Comparison of ENCODE assay signal across 21 cellular contexts in the genomic region with DNA sequence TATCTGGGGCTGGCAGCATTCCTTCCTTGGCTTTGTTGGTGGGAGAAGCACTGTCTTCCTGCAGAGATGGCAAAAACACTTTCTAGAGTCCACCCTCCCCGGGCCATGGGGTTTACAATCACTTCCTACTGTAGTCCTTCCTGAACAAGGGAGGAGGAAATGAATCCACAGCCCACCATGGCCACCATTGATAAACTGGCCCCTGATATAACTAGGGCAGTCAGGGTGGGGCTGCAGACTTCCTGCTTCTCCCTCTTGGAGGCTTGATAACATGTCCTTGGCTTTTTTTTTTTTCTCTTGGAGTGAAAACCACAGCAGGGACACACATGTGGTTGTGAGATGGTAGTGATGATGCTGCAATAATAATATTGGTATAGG.
A peak's percentile ranks its signal among the peaks of the same experiment; 100 is the strongest.
DNase-seq lines count a peak whose midpoint lies in the region; ATAC-seq and TF ChIP-seq lines count a peak whose summit lies in the region.
"Had no signal": no experiment of that assay in that cellular context is flagged by ENCODE, and none has a peak within 500 bp of the region (broad histone marks: within the 10 kb centered on the region; RNA-seq: fewer than 3 reads in every experiment).

No MANE protein-coding gene starts in this region.

- peaks cover 64% of the 10 kb centered on the region for H3K4me1 Mint-ChIP-seq in endothelial cell (ENCODE audit: unreplicated experiment)
- H3K4me1 Mint-ChIP-seq: activated naive CD8-positive, alpha-beta T cell treated with anti-CD3 and anti-CD28 coated beads, Interleukin-2, amount 50 U/mL, for 24 hours; stimulated activated effector memory CD8-positive, alpha-beta T cell treated with anti-CD3 and anti-CD28 coated beads, Interleukin-12 subunit alpha, Interleukin-12 subunit beta, amount 100 ng/mL, for 72 hours had no signal

- H3K4me2 ChIP-seq in smooth muscle cell: peak overlapping the region; percentile 44
- H3K4me2 ChIP-seq: hepatocyte had no signal

- H3K79me2 ChIP-seq in smooth muscle cell (ENCODE audit: low read depth): no peaks in the 10 kb centered on the region
- H3K79me2 ChIP-seq: hepatocyte had no signal

- ATAC-seq in left lobe of liver: peak; percentile 51
- ATAC-seq: activated CD4-positive, CD25-positive, alpha-beta regulatory T cell treated with anti-CD3 and anti-CD28 coated beads, Interleukin-2, amount 50 U/mL, for 24 hours; activated CD8-positive, alpha-beta T cell treated with anti-CD3 and anti-CD28 coated beads for 36 hours; activated naive CD8-positive, alpha-beta T cell treated with anti-CD3 and anti-CD28 coated beads, Interleukin-2, amount 50 U/mL, for 24 hours; stimulated activated effector memory CD8-positive, alpha-beta T cell treated with anti-CD3 and anti-CD28 coated beads, Interleukin-12 subunit alpha, Interleukin-12 subunit beta, amount 100 ng/mL, for 72 hours had no signal

- H3K27me3 Mint-ChIP-seq in endothelial cell (ENCODE audit: unreplicated experiment): no peaks in the 10 kb centered on the region
- H3K27me3 Mint-ChIP-seq: activated CD8-positive, alpha-beta T cell treated with anti-CD3 and anti-CD28 coated beads for 36 hours; activated naive CD8-positive, alpha-beta T cell treated with anti-CD3 and anti-CD28 coated beads, Interleukin-2, amount 50 U/mL, for 24 hours had no signal

- H2AFZ ChIP-seq in smooth muscle cell (ENCODE audit: low read depth): peak overlapping the region; percentile 6
- H2AFZ ChIP-seq: hepatocyte had no signal

- no peak for TF ChIP-seq CTCF in endothelial cell (IDR thresholded peaks at IDR 0.05; ENCODE audit: unreplicated experiment)
- no peak for TF ChIP-seq CTCF in smooth muscle cell (IDR thresholded peaks at IDR 0.05; ENCODE audit: borderline replicate concordance, insufficient read depth, poor library complexity, severe bottlenecking)

- H3F3A ChIP-seq in smooth muscle cell (ENCODE audit: low read depth): peaks cover 5% of the 10 kb centered on the region

- 38% methylated on average over 1 of the region's 1 CpG for WGBS in smooth muscle cell (ENCODE audit: low lambda C conversion rate)

- H3K36me3 Mint-ChIP-seq in endothelial cell (ENCODE audit: low read depth, unreplicated experiment): no peaks in the 10 kb centered on the region
- H3K36me3 Mint-ChIP-seq: stimulated activated effector memory CD8-positive, alpha-beta T cell treated with anti-CD3 and anti-CD28 coated beads, Interleukin-12 subunit alpha, Interleukin-12 subunit beta, amount 100 ng/mL, for 72 hours had no signal

- H4K20me1 ChIP-seq in smooth muscle cell (ENCODE audit: low read depth): no peaks in the 10 kb centered on the region

- H3K4me3 Mint-ChIP-seq in endothelial cell (ENCODE audit: unreplicated experiment): no peak overlapping the region
- H3K4me3 Mint-ChIP-seq: activated CD8-positive, alpha-beta T cell treated with anti-CD3 and anti-CD28 coated beads for 36 hours; activated naive CD8-positive, alpha-beta T cell treated with anti-CD3 and anti-CD28 coated beads, Interleukin-2, amount 50 U/mL, for 24 hours; stimulated activated effector memory CD8-positive, alpha-beta T cell treated with anti-CD3 and anti-CD28 coated beads, Interleukin-12 subunit alpha, Interleukin-12 subunit beta, amount 100 ng/mL, for 72 hours had no signal

- peak overlapping the region; percentile 94 for H3K27ac Mint-ChIP-seq in endothelial cell (ENCODE audit: unreplicated experiment)
- H3K27ac Mint-ChIP-seq: activated CD8-positive, alpha-beta T cell treated with anti-CD3 and anti-CD28 coated beads for 36 hours; activated naive CD8-positive, alpha-beta T cell treated with anti-CD3 and anti-CD28 coated beads, Interleukin-2, amount 50 U/mL, for 24 hours; progenitor cell of endocrine pancreas; stimulated activated effector memory CD8-positive, alpha-beta T cell treated with anti-CD3 and anti-CD28 coated beads, Interleukin-12 subunit alpha, Interleukin-12 subunit beta, amount 100 ng/mL, for 72 hours had no signal

- no peak overlapping the region for H3K4me3 ChIP-seq in smooth muscle cell
- H3K4me3 ChIP-seq: hepatocyte, skin epidermis, thoracic aorta had no signal

- H3K9ac ChIP-seq in smooth muscle cell (ENCODE audit: low read depth): no peak overlapping the region

- H3K36me3 ChIP-seq in smooth muscle cell (ENCODE audit: low read depth): no peaks in the 10 kb centered on the region
- H3K36me3 ChIP-seq: thoracic aorta had no signal

- no peaks in the 10 kb centered on the region for H3K9me3 ChIP-seq in smooth muscle cell (replicated peaks; ENCODE audit: low read depth)
- H3K9me3 ChIP-seq: thoracic aorta had no signal

- peaks cover 27% of the 10 kb centered on the region for H3K4me1 ChIP-seq in smooth muscle cell (ENCODE audit: low read depth)

- H3K27ac ChIP-seq in smooth muscle cell (ENCODE audit: low read depth): peak overlapping the region; percentile 67
- H3K27ac ChIP-seq: hepatocyte, thoracic aorta had no signal

- DNase-seq in endothelial cell (ENCODE audit: low spot score) (peak; percentile 18), left lobe of liver (ENCODE audit: low spot score) (no peak), smooth muscle cell (lab: John Stamatoyannopoulos, UW; ENCODE audit: unreplicated experiment) (no peak), NCI-H2171 treated with DMSO at 0.1 percent for 48 hours (lab: John Stamatoyannopoulos, UW) (no peak), NCI-H1092 (lab: John Stamatoyannopoulos, UW) (no peak), SKM-1 treated with dmso at 0.1 percent for 144 hours (lab: John Stamatoyannopoulos, UW; ENCODE audit: unreplicated experiment) (no peak)
- DNase-seq: activated CD8-positive, alpha-beta T cell treated with anti-CD3 and anti-CD28 coated beads for 36 hours; activated gamma-delta T cell; activated naive CD8-positive, alpha-beta T cell treated with anti-CD3 and anti-CD28 coated beads, Interleukin-2, amount 50 U/mL, for 24 hours; DMS79 treated with DMSO at 0.1 percent for 48 hours; MV-4-11; NCI-H187 treated with DMSO at 0.1 percent for 48 hours; NCI-H526; SW 1271 had no signal

- no peaks in the 10 kb centered on the region for H3K27me3 ChIP-seq in smooth muscle cell (ENCODE audit: low read depth)

- no peaks in the 10 kb centered on the region for H3K9me3 Mint-ChIP-seq in endothelial cell (ENCODE audit: unreplicated experiment)
- H3K9me3 Mint-ChIP-seq: activated CD8-positive, alpha-beta T cell treated with anti-CD3 and anti-CD28 coated beads for 36 hours; activated naive CD8-positive, alpha-beta T cell treated with anti-CD3 and anti-CD28 coated beads, Interleukin-2, amount 50 U/mL, for 24 hours had no signal

TF ChIP-seq in PFSK-1, 5 proteins besides CTCF, POLR2A, EP300 and RAD21:
- TF ChIP-seq SIN3A (IDR thresholded peaks at IDR 0.05; ENCODE audit: borderline replicate concordance, insufficient read depth, low read length) (peak; percentile 41; the same call in 1 of the 2 replicates), FOXP2 (optimal IDR thresholded peaks at IDR 0.05; ENCODE audit: borderline replicate concordance, extremely low read depth, extremely low read length, insufficient read depth) (no peak)
- TF ChIP-seq, protein P1, sequence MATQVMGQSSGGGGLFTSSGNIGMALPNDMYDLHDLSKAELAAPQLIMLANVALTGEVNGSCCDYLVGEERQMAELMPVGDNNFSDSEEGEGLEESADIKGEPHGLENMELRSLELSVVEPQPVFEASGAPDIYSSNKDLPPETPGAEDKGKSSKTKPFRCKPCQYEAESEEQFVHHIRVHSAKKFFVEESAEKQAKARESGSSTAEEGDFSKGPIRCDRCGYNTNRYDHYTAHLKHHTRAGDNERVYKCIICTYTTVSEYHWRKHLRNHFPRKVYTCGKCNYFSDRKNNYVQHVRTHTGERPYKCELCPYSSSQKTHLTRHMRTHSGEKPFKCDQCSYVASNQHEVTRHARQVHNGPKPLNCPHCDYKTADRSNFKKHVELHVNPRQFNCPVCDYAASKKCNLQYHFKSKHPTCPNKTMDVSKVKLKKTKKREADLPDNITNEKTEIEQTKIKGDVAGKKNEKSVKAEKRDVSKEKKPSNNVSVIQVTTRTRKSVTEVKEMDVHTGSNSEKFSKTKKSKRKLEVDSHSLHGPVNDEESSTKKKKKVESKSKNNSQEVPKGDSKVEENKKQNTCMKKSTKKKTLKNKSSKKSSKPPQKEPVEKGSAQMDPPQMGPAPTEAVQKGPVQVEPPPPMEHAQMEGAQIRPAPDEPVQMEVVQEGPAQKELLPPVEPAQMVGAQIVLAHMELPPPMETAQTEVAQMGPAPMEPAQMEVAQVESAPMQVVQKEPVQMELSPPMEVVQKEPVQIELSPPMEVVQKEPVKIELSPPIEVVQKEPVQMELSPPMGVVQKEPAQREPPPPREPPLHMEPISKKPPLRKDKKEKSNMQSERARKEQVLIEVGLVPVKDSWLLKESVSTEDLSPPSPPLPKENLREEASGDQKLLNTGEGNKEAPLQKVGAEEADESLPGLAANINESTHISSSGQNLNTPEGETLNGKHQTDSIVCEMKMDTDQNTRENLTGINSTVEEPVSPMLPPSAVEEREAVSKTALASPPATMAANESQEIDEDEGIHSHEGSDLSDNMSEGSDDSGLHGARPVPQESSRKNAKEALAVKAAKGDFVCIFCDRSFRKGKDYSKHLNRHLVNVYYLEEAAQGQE (IDR thresholded peaks at IDR 0.05; ENCODE audit: insufficient read depth in 1 of 2, low read depth in 2 of 2, low read length in 2 of 2): peak in 1 of 2 experiments; percentile 51; a peak in 1 of 4 replicates
